In the genomic region with DNA sequence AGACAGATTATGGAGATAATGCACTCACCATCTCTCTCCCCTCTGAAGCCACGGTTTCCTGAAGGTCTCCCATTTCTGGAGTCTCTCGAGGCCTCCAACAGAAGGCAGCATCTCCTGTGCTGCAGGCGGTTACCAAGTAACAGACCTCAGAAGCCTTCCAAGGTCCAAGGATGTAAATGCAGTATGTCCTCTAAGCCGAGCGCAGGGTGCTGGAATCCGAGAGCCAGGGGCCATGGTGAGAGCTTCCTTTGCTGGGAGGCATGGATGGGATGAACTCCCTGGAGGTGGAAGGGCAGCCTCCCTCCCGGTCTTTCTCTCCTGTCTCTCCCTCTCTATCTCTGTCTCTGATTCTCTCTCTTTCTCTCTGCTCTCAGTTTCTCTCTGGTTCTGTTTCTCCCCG, we compare ENCODE assay signal across 17 cellular contexts.
DNase-seq lines count a peak whose midpoint lies in the region; ATAC-seq and TF ChIP-seq lines count a peak whose summit lies in the region.
"Had no signal": no experiment of that assay in that cellular context is flagged by ENCODE, and none has a peak within 500 bp of the region (broad histone marks: within the 10 kb centered on the region; RNA-seq: fewer than 3 reads in every experiment).

No MANE protein-coding gene starts in this region.

- no peak for DNase-seq in stimulated activated naive CD8-positive, alpha-beta T cell treated with anti-CD3 and anti-CD28 coated beads, Interleukin-15, Interleukin-2, amounts not matched to agents 100 U/mL and 50 U/mL, for 24 hours
- DNase-seq in left kidney (ENCODE audit: low read depth, low spot score) (peak; percentile 58), NCI-H2081 treated with DMSO at 0.1 percent for 48 hours (lab: John Stamatoyannopoulos, UW) (no peak)
- DNase-seq: CD4-positive, CD25-positive, alpha-beta regulatory T cell; KG1; NCI-H1092 treated with DMSO at 0.1 percent for 48 hours; NCI-H1436 treated with DMSO at 0.1 percent for 48 hours; NCI-H1930; NCI-H446 treated with DMSO at 0.1 percent for 48 hours; NCI-H526 treated with DMSO at 0.1 percent for 48 hours; OCI-M1; SJCRH30 had no signal

- no peak for ATAC-seq in stimulated activated naive CD8-positive, alpha-beta T cell treated with anti-CD3 and anti-CD28 coated beads, Interleukin-15, Interleukin-2, amounts not matched to agents 100 U/mL and 50 U/mL, for 24 hours
- no peak for ATAC-seq in activated T-helper 17 cell treated with anti-CD3 and anti-CD28 coated beads, Interleukin-2, amount 50 U/mL, for 72 hours (replicated peaks)
- no peak for ATAC-seq in stimulated activated memory B cell treated with anti-CD40 and anti-IgM and Interleukin-4, amounts not matched to agents 10 μg/mL and 1 μg/mL and 100 μg/mL, for 72 hours
- ATAC-seq in HG03521 (IDR thresholded peaks at IDR 0.05; ENCODE audit: unreplicated experiment) (no peak), SK-N-SH treated with all-trans-retinoic acid at 6 μM for 48 hours (no peak)

- H3K36me3 Mint-ChIP-seq in stimulated activated naive CD8-positive, alpha-beta T cell treated with anti-CD3 and anti-CD28 coated beads, Interleukin-15, Interleukin-2, amounts not matched to agents 100 ng/mL and 50 ng/mL, for 24 hours (ENCODE audit: low read depth) = no peaks in the 10 kb centered on the region
- H3K36me3 Mint-ChIP-seq in activated T-helper 17 cell treated with anti-CD3 and anti-CD28 coated beads, Interleukin-2, amount 50 U/mL, for 72 hours (ENCODE audit: low read depth) = no peaks in the 10 kb centered on the region
- H3K36me3 Mint-ChIP-seq in stimulated activated memory B cell treated with anti-CD40 and anti-IgM and Interleukin-4, amounts not matched to agents 10 μg/mL and 1 μg/mL and 100 μg/mL, for 72 hours = no peaks in the 10 kb centered on the region
- H3K36me3 Mint-ChIP-seq: CD4-positive, CD25-positive, alpha-beta regulatory T cell had no signal

- peak overlapping the region; percentile 3 for H3K27ac Mint-ChIP-seq in stimulated activated naive CD8-positive, alpha-beta T cell treated with anti-CD3 and anti-CD28 coated beads, Interleukin-15, Interleukin-2, amounts not matched to agents 100 ng/mL and 50 ng/mL, for 24 hours
- H3K27ac Mint-ChIP-seq in activated T-helper 17 cell treated with anti-CD3 and anti-CD28 coated beads, Interleukin-2, amount 50 U/mL, for 72 hours = peak overlapping the region; percentile 1
- H3K27ac Mint-ChIP-seq in stimulated activated memory B cell treated with anti-CD40 and anti-IgM and Interleukin-4, amounts not matched to agents 10 μg/mL and 1 μg/mL and 100 μg/mL, for 72 hours = peak overlapping the region; percentile 1

- no peaks in the 10 kb centered on the region for H3K9me3 Mint-ChIP-seq in stimulated activated naive CD8-positive, alpha-beta T cell treated with anti-CD3 and anti-CD28 coated beads, Interleukin-15, Interleukin-2, amounts not matched to agents 100 ng/mL and 50 ng/mL, for 24 hours
- no peaks in the 10 kb centered on the region for H3K9me3 Mint-ChIP-seq in activated T-helper 17 cell treated with anti-CD3 and anti-CD28 coated beads, Interleukin-2, amount 50 U/mL, for 72 hours
- no peaks in the 10 kb centered on the region for H3K9me3 Mint-ChIP-seq in stimulated activated memory B cell treated with anti-CD40 and anti-IgM and Interleukin-4, amounts not matched to agents 10 μg/mL and 1 μg/mL and 100 μg/mL, for 72 hours
- H3K9me3 Mint-ChIP-seq: CD4-positive, CD25-positive, alpha-beta regulatory T cell had no signal

- H3K27me3 Mint-ChIP-seq in stimulated activated naive CD8-positive, alpha-beta T cell treated with anti-CD3 and anti-CD28 coated beads, Interleukin-15, Interleukin-2, amounts not matched to agents 100 ng/mL and 50 ng/mL, for 24 hours = peaks cover 34% of the 10 kb centered on the region
- H3K27me3 Mint-ChIP-seq in activated T-helper 17 cell treated with anti-CD3 and anti-CD28 coated beads, Interleukin-2, amount 50 U/mL, for 72 hours = peaks cover 22% of the 10 kb centered on the region
- peaks cover 21% of the 10 kb centered on the region for H3K27me3 Mint-ChIP-seq in stimulated activated memory B cell treated with anti-CD40 and anti-IgM and Interleukin-4, amounts not matched to agents 10 μg/mL and 1 μg/mL and 100 μg/mL, for 72 hours
- H3K27me3 Mint-ChIP-seq: CD4-positive, CD25-positive, alpha-beta regulatory T cell had no signal

- H3K4me3 Mint-ChIP-seq in stimulated activated naive CD8-positive, alpha-beta T cell treated with anti-CD3 and anti-CD28 coated beads, Interleukin-15, Interleukin-2, amounts not matched to agents 100 ng/mL and 50 ng/mL, for 24 hours = no peak overlapping the region
- H3K4me3 Mint-ChIP-seq in activated T-helper 17 cell treated with anti-CD3 and anti-CD28 coated beads, Interleukin-2, amount 50 U/mL, for 72 hours = no peak overlapping the region
- H3K4me3 Mint-ChIP-seq in stimulated activated memory B cell treated with anti-CD40 and anti-IgM and Interleukin-4, amounts not matched to agents 10 μg/mL and 1 μg/mL and 100 μg/mL, for 72 hours = no peak overlapping the region
- H3K4me3 Mint-ChIP-seq: CD4-positive, CD25-positive, alpha-beta regulatory T cell had no signal

- peaks cover 9% of the 10 kb centered on the region for H3K4me1 Mint-ChIP-seq in stimulated activated naive CD8-positive, alpha-beta T cell treated with anti-CD3 and anti-CD28 coated beads, Interleukin-15, Interleukin-2, amounts not matched to agents 100 ng/mL and 50 ng/mL, for 24 hours (ENCODE audit: low read depth)
- H3K4me1 Mint-ChIP-seq in activated T-helper 17 cell treated with anti-CD3 and anti-CD28 coated beads, Interleukin-2, amount 50 U/mL, for 72 hours = peaks cover 9% of the 10 kb centered on the region
- H3K4me1 Mint-ChIP-seq in stimulated activated memory B cell treated with anti-CD40 and anti-IgM and Interleukin-4, amounts not matched to agents 10 μg/mL and 1 μg/mL and 100 μg/mL, for 72 hours = peaks cover 26% of the 10 kb centered on the region
- H3K4me1 Mint-ChIP-seq: CD4-positive, CD25-positive, alpha-beta regulatory T cell had no signal

TF ChIP-seq in SK-N-SH treated with all-trans-retinoic acid at 6 μM for 48 hours, 23 proteins besides CTCF, POLR2A, EP300 and RAD21:
- TF ChIP-seq ZFP30 (CRISPR knock-in tag; IDR thresholded peaks at IDR 0.05) (no peak), ZFP3 (CRISPR knock-in tag; IDR thresholded peaks at IDR 0.05) (no peak), RARB (CRISPR knock-in tag; IDR thresholded peaks at IDR 0.05) (no peak), ZNF565 (CRISPR knock-in tag; conservative IDR thresholded peaks at IDR 0.05; ENCODE audit: low read depth) (no peak), BACH2 (CRISPR knock-in tag; IDR thresholded peaks at IDR 0.05; ENCODE audit: borderline replicate concordance) (no peak), TOX (CRISPR knock-in tag; IDR thresholded peaks at IDR 0.05; ENCODE audit: borderline replicate concordance) (no peak), CSDC2 (CRISPR knock-in tag; IDR thresholded peaks at IDR 0.05) (no peak), ARNTL (CRISPR knock-in tag; IDR thresholded peaks at IDR 0.05; ENCODE audit: borderline replicate concordance, low read depth) (no peak), ZNF70 (CRISPR knock-in tag; IDR thresholded peaks at IDR 0.05) (no peak)
- TF ChIP-seq, protein P1, sequence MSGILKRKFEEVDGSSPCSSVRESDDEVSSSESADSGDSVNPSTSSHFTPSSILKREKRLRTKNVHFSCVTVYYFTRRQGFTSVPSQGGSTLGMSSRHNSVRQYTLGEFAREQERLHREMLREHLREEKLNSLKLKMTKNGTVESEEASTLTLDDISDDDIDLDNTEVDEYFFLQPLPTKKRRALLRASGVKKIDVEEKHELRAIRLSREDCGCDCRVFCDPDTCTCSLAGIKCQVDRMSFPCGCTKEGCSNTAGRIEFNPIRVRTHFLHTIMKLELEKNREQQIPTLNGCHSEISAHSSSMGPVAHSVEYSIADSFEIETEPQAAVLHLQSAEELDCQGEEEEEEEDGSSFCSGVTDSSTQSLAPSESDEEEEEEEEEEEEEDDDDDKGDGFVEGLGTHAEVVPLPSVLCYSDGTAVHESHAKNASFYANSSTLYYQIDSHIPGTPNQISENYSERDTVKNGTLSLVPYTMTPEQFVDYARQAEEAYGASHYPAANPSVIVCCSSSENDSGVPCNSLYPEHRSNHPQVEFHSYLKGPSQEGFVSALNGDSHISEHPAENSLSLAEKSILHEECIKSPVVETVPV (CRISPR knock-in tag; IDR thresholded peaks at IDR 0.05) = no peak
- TF ChIP-seq, protein P2, sequence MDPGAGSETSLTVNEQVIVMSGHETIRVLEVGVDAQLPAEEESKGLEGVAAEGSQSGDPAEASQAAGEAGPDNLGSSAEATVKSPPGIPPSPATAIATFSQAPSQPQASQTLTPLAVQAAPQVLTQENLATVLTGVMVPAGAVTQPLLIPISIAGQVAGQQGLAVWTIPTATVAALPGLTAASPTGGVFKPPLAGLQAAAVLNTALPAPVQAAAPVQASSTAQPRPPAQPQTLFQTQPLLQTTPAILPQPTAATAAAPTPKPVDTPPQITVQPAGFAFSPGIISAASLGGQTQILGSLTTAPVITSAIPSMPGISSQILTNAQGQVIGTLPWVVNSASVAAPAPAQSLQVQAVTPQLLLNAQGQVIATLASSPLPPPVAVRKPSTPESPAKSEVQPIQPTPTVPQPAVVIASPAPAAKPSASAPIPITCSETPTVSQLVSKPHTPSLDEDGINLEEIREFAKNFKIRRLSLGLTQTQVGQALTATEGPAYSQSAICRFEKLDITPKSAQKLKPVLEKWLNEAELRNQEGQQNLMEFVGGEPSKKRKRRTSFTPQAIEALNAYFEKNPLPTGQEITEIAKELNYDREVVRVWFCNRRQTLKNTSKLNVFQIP (CRISPR knock-in tag; IDR thresholded peaks at IDR 0.05; ENCODE audit: borderline replicate concordance, low read depth) = no peak
- TF ChIP-seq, protein P3, sequence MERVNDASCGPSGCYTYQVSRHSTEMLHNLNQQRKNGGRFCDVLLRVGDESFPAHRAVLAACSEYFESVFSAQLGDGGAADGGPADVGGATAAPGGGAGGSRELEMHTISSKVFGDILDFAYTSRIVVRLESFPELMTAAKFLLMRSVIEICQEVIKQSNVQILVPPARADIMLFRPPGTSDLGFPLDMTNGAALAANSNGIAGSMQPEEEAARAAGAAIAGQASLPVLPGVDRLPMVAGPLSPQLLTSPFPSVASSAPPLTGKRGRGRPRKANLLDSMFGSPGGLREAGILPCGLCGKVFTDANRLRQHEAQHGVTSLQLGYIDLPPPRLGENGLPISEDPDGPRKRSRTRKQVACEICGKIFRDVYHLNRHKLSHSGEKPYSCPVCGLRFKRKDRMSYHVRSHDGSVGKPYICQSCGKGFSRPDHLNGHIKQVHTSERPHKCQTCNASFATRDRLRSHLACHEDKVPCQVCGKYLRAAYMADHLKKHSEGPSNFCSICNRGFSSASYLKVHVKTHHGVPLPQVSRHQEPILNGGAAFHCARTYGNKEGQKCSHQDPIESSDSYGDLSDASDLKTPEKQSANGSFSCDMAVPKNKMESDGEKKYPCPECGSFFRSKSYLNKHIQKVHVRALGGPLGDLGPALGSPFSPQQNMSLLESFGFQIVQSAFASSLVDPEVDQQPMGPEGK (CRISPR knock-in tag; IDR thresholded peaks at IDR 0.05; ENCODE audit: borderline replicate concordance) = no peak
